In the genomic region with DNA sequence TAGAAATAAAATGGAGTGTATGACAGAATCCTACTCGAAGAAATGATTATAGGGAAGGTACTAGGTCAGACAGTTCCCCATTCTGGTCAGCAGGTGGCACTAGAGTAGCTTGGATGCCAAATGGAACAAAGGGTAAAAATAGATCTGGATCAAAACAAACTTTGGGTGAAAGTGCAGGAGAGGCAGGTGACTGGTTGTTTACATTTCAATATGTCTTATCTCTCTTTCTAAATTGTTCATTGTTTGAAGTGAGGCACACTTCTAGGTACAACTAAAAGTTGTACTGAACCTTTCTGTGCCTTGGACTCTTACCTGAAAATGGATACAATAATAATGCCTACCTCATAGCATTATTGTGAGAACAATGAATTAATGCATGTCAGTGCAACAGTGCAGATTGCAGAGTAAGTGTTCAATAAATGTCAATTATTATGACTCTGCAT, we compare ENCODE assay signal across 8 cellular contexts.
DNase-seq lines count a peak whose midpoint lies in the region; TF ChIP-seq lines count a peak whose summit lies in the region.

No MANE protein-coding gene starts in this region.

- peak; percentile 93 to 97 (median 95) for TF ChIP-seq CTCF in uterus (IDR thresholded peaks at IDR 0.05)

- no peaks in the 10 kb centered on the region for H3K4me1 ChIP-seq in HAP-1
- no peaks in the 10 kb centered on the region for H3K4me1 ChIP-seq in uterus

- H3K36me3 ChIP-seq in HAP-1 (replicated peaks) = no peaks in the 10 kb centered on the region
- H3K36me3 ChIP-seq in uterus = no peaks in the 10 kb centered on the region

- no peak overlapping the region for H3K27ac ChIP-seq in uterus

- H3K4me3 ChIP-seq in HAP-1 = no peak overlapping the region
- H3K4me3 ChIP-seq in uterus = no peak overlapping the region

- H3K27me3 ChIP-seq in HAP-1 (ENCODE audit: low read depth) (no peaks in the 10 kb centered on the region), uterus (no peaks in the 10 kb centered on the region)

- intact Hi-C loops in posterior cingulate gyrus (cut with DNase I) = loop anchor here (1.0 kb wide), 2 partner anchors 170 to 390 kb away; no protein-coding TSS in a partner anchor
- intact Hi-C loops in uterus (cut with DNase I; ENCODE audit: low total_unique reads) = loop anchor here (5.0 kb wide), 1 partner anchor 171 kb away; no protein-coding TSS in a partner anchor

- peak in 1 of 2 donors; percentile 14 for TF ChIP-seq POLR2A in uterus (IDR thresholded peaks at IDR 0.05)

- no peaks in the 10 kb centered on the region for H3K9me3 ChIP-seq in HAP-1
- no peaks in the 10 kb centered on the region for H3K9me3 ChIP-seq in uterus

- in situ Hi-C loops in HAP-1 (cut with MboI; ENCODE audit: low sequenced_read_pairs) = loop anchor here (25.0 kb wide), 1 partner anchor 391 kb away; no protein-coding TSS in a partner anchor
- in situ Hi-C loops in SK-MEL-5 (cut with HindIII; ENCODE audit: low pct_unique_long_range_greater_than_20kb, low sequenced_read_pairs) = no loop called here

- peak; percentile 49 for DNase-seq in GDM1 (lab: John Stamatoyannopoulos, UW)
- peak; percentile 77 to 78 for DNase-seq in HAP-1 (ENCODE audit: low spot score in 2 of 2)
- peak; percentile 55 for DNase-seq in MV-4-11 (lab: John Stamatoyannopoulos, UW)
- peak; percentile 76 for DNase-seq in SK-MEL-5 (ENCODE audit: low read depth, low spot score)
- DNase-seq in activated naive CD4-positive, alpha-beta T cell treated with Interleukin-2 at 50 U/mL for 16 hours = peak; percentile 69
- peak; percentile 67 for DNase-seq in glomerular endothelial cell (ENCODE audit: extremely low read depth, low read depth, low spot score)
- DNase-seq in posterior cingulate gyrus = peak in 7 of 10 donors; percentile 23 to 89 (median 70)
- DNase-seq in uterus = peak; percentile 64 to 78
